Comparison of ENCODE assay signal across 28 cellular contexts in the genomic region with DNA sequence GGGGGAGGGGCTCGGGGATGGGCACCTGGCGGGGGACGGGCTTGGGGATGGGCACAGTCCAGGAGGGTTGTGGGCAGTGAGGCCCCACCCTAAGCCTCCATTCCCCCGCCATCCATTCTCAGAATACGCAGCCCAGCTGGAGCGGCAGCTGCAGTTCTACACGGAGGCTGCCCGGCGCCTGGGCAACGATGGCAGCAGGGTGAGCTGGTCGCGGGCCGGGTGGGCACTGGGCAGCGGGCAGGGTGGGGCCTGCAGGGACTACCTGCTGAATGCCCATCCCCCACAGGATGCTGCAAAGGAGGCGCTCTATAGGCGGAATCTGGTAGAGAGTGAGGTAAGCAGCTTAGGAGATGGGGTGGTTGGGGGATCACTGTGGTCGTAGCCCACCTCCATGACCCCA. TPM values are rescaled to one million over a fixed set of nuclear protein-coding genes. Genes with fewer than 3 reads are reported as not detected.
"Had no signal": no experiment of that assay in that cellular context is flagged by ENCODE, and none has a peak within 500 bp of the region (broad histone marks: within the 10 kb centered on the region; RNA-seq: fewer than 3 reads in every experiment).

No MANE protein-coding gene starts in this region.

- H3K27me3 ChIP-seq: ascending aorta, body of pancreas, MG63 had no signal

- H3K27ac ChIP-seq: ascending aorta, body of pancreas had no signal

- DNase-seq: activated B cell treated with CpG ODN at 0.5 μM for 24 hours; activated CD4-positive, alpha-beta memory T cell treated with anti-CD3 and anti-CD28 coated beads for 36 hours; activated CD4-positive, alpha-beta T cell treated with anti-CD3 and anti-CD28 coated beads, Interleukin-2, amount 10 ng/mL, durations not matched to agents 7 days and 5 days; activated CD8-positive, alpha-beta memory T cell treated with anti-CD3 and anti-CD28 coated beads for 24 hours; activated effector memory CD4-positive, alpha-beta T cell treated with anti-CD3 and anti-CD28 coated beads, Interleukin-2, amount 50 U/mL, for 16 hours; activated naive CD4-positive, alpha-beta T cell treated with Interleukin-2 at 50 U/mL for 16 hours; activated naive CD8-positive, alpha-beta T cell treated with anti-CD3 and anti-CD28 coated beads, Interleukin-2, amount 50 U/mL, for 24 hours; activated T-cell treated with anti-CD3 and anti-CD28 coated beads, Interleukin-2, amount 50 U/mL, for 4 hours; amniotic stem cell; body of pancreas; MG63; MV-4-11; NCI-H1092 treated with DMSO at 0.1 percent for 48 hours; NCI-H1436 treated with DMSO at 0.1 percent for 48 hours; NCI-H187 treated with DMSO at 0.1 percent for 48 hours; NCI-H2227 treated with DMSO at 0.1 percent for 48 hours; NCI-H446 treated with DMSO at 0.1 percent for 48 hours; NCI-H524 treated with DMSO at 0.1 percent for 48 hours; PC-3; SHP77 treated with DMSO at 0.1 percent for 48 hours; T-cell; T-helper 2 cell; T1000 had no signal

- H3K4me3 ChIP-seq: ascending aorta, body of pancreas, MG63 had no signal

- FAIRE-seq: RCC 7860, TTC549 had no signal

- H3K9me3 ChIP-seq: ascending aorta, body of pancreas, MG63 had no signal

- H3K4me1 ChIP-seq: ascending aorta, body of pancreas had no signal

- ATAC-seq: activated naive CD4-positive, alpha-beta T cell treated with anti-CD3 and anti-CD28 coated beads, Interleukin-2, amount 50 U/mL, for 72 hours; activated naive CD8-positive, alpha-beta T cell treated with anti-CD3 and anti-CD28 coated beads, Interleukin-2, amount 50 U/mL, for 24 hours; activated T-cell treated with anti-CD3 and anti-CD28 coated beads, Interleukin-2, amount 50 U/mL, for 4 hours; body of pancreas; PC-3; T-cell had no signal

RNA-seq across cellular contexts. Expression of gene PODNL1, which starts 8.3 kb away (rescaled TPM):
- total RNA-seq: activated B cell treated with CpG ODN at 0.5 μM for 24 hours, PC-3, SK-MEL-5 had no signal

RNA-seq across cellular contexts. Expression of gene BRME1, which starts 24.0 kb away (rescaled TPM):
- total RNA-seq: ascending aorta had no signal

RNA-seq across cellular contexts. Expression of gene NANOS3, which starts 53.0 kb away (rescaled TPM):
- total RNA-seq: activated B cell treated with CpG ODN at 0.5 μM for 24 hours, ascending aorta, body of pancreas, SK-MEL-5 had no signal
